ENCODE assay signal across 9 cellular contexts in genomic region chr3:191235331-191236314, GRCh38. TPM values are rescaled to one million over a fixed set of nuclear protein-coding genes. Genes with fewer than 3 reads are reported as not detected.
DNase-seq lines count a peak whose midpoint lies in the region; ATAC-seq, FAIRE-seq and TF ChIP-seq lines count a peak whose summit lies in the region.
"Had no signal": no experiment of that assay in that cellular context is flagged by ENCODE, and none has a peak within 500 bp of the region (broad histone marks: within the 10 kb centered on the region; RNA-seq: fewer than 3 reads in every experiment).

No MANE protein-coding gene starts in this region.

- H2AFZ ChIP-seq in astrocyte (ENCODE audit: low read depth, low read length) = peak overlapping the region; percentile 13

- peak; percentile 99 for ATAC-seq in HG02973 (IDR thresholded peaks at IDR 0.05; ENCODE audit: unreplicated experiment)

- no peaks in the 10 kb centered on the region for H3K36me3 Mint-ChIP-seq in astrocyte (ENCODE audit: low read depth, unreplicated experiment)

- intact Hi-C loops in uterus (cut with DNase I; ENCODE audit: low total_unique reads) (no loop called here), sigmoid colon (cut with DNase I) (no loop called here)

- WGBS in sigmoid colon, 2 donors = 73 to 82% methylated on average over 4 of the region's 4 CpGs

- TF ChIP-seq POLR2A in uterus (IDR thresholded peaks at IDR 0.05) (no peak), sigmoid colon (IDR thresholded peaks at IDR 0.05) (no peak)

- peak overlapping the region; percentile 70 for H3K27ac ChIP-seq in AG04450 (ENCODE audit: low read depth, low read length)
- H3K27ac ChIP-seq in astrocyte (ENCODE audit: low read depth, low read length) = peak overlapping the region; percentile 43
- no peak overlapping the region for H3K27ac ChIP-seq in uterus
- no peak overlapping the region for H3K27ac ChIP-seq in sigmoid colon

- H3K9me3 ChIP-seq in AG04450 (ENCODE audit: control insufficient read depth, insufficient read depth, low read length) (no peaks in the 10 kb centered on the region), astrocyte (ENCODE audit: insufficient read depth, low read depth, low read length) (no peaks in the 10 kb centered on the region), uterus (no peaks in the 10 kb centered on the region), sigmoid colon (no peaks in the 10 kb centered on the region)

- no peak overlapping the region for H3K4me3 ChIP-seq in AG04450 (ENCODE audit: low read depth, low read length)
- no peak overlapping the region for H3K4me3 ChIP-seq in astrocyte (ENCODE audit: insufficient read depth, low read depth, low read length)
- H3K4me3 ChIP-seq in uterus = no peak overlapping the region
- H3K4me3 ChIP-seq in sigmoid colon = no peak overlapping the region

- DNase-seq in AG04450 (ENCODE audit: low read depth, low spot score) (no peak), GM19239 (ENCODE audit: insufficient read length, low spot score) (peak; percentile 51), astrocyte (ENCODE audit: low read depth) (peak; percentile 46), mesenteric fat pad (ENCODE audit: low spot score) (no peak), uterus (no peak), sigmoid colon (no peak), medulla oblongata (ENCODE audit: extremely low spot score) (no peak)
- DNase-seq: NCI-H2029 treated with DMSO at 0.1 percent for 48 hours had no signal

- TF ChIP-seq CTCF in AG04450 (IDR thresholded peaks at IDR 0.05; ENCODE audit: low read depth, low read length) (no peak), astrocyte (IDR thresholded peaks at IDR 0.05; ENCODE audit: insufficient read depth, low read depth, low read length) (no peak), uterus (IDR thresholded peaks at IDR 0.05) (no peak), sigmoid colon (IDR thresholded peaks at IDR 0.05) (no peak)

- CTCF ChIA-PET in AG04450 (lab: Charles Lee) = interaction anchor here (1.0 to 1.6 kb wide), 2 partner anchors 351 to 1209 kb away, joined by 3 read pairs; no protein-coding TSS in a partner anchor

- POLR2A ChIA-PET in AG04450 (lab: Yijun Ruan, JAX) = no interaction called here

- no peak overlapping the region for H3K4me3 Mint-ChIP-seq in astrocyte (ENCODE audit: unreplicated experiment)

- no peak overlapping the region for H3K9ac ChIP-seq in astrocyte (ENCODE audit: low read length)

- no peaks in the 10 kb centered on the region for H3K27me3 Mint-ChIP-seq in astrocyte (ENCODE audit: low read depth, unreplicated experiment)

- no peaks in the 10 kb centered on the region for H3K9me3 Mint-ChIP-seq in astrocyte (ENCODE audit: unreplicated experiment)

- H3K27me3 ChIP-seq in AG04450 (ENCODE audit: control insufficient read depth, insufficient read depth, low read length) = no peaks in the 10 kb centered on the region
- no peaks in the 10 kb centered on the region for H3K27me3 ChIP-seq in astrocyte (ENCODE audit: insufficient read depth, low read length)
- H3K27me3 ChIP-seq in uterus = peaks cover 0 to 2% of the 10 kb centered on the region in 2 donors
- H3K27me3 ChIP-seq in sigmoid colon = no peaks in the 10 kb centered on the region

- H3K4me1 ChIP-seq in astrocyte (ENCODE audit: insufficient read depth, low read length) (peaks cover 28% of the 10 kb centered on the region), uterus (no peaks in the 10 kb centered on the region), sigmoid colon (peaks cover 0 to 8% (median 3%) of the 10 kb centered on the region in 4 donors)

- H3K4me2 ChIP-seq in astrocyte (ENCODE audit: low read length) = peak overlapping the region; percentile 24

- peaks cover 17% of the 10 kb centered on the region for H3K4me1 Mint-ChIP-seq in astrocyte (ENCODE audit: low read depth, unreplicated experiment)

- H3K27ac Mint-ChIP-seq in astrocyte (ENCODE audit: unreplicated experiment) = no peak overlapping the region

- TF ChIP-seq EP300 in sigmoid colon (IDR thresholded peaks at IDR 0.05) = no peak

- no peaks in the 10 kb centered on the region for H4K20me1 ChIP-seq in astrocyte (ENCODE audit: insufficient read depth, low read length)

- H3K36me3 ChIP-seq in astrocyte (ENCODE audit: insufficient read depth, low read length) (no peaks in the 10 kb centered on the region), uterus (no peaks in the 10 kb centered on the region), sigmoid colon (no peaks in the 10 kb centered on the region)

- H3K79me2 ChIP-seq in astrocyte (ENCODE audit: insufficient read depth, low read length) = no peaks in the 10 kb centered on the region

- peak; percentile 100 for FAIRE-seq in GM19239 (lab: Jason Lieb, UNC)
- FAIRE-seq in astrocyte (lab: Jason Lieb, UNC) = peak; percentile 81

RNA-seq across cellular contexts. Expression of gene OSTN, which starts 36.6 kb away (rescaled TPM):
- polyA plus RNA-seq in AG04450 (2011; rRNA removed) (not detected in 2 replicates), sigmoid colon (not detected)
- polyA minus RNA-seq in AG04450 (2011; rRNA and poly(A)+ RNA removed) = not detected in 2 replicates
- total RNA-seq in astrocyte (not detected in 2 replicates), mesenteric fat pad (not detected), uterus (under 1 TPM in 1 of 4 donors, not detected in 3; 0.28 TPM), sigmoid colon (under 1 TPM in 2 of 4 donors, not detected in 2; 0.36 to 0.82 TPM)

Comparison
In these comparisons a context has a peak if more than half of its experiments do, and no peak if none do; other contexts are left out.
1. DNase-seq: peak in GM19239 (single experiment) and astrocyte (single experiment); none in AG04450 (single experiment), mesenteric fat pad (single experiment), uterus (0 of 2), sigmoid colon (single experiment) and medulla oblongata (single experiment).
2. H3K27ac ChIP-seq: peak in AG04450 (single experiment) and astrocyte (single experiment); none in uterus (0 of 2) and sigmoid colon (0 of 4).